In the genomic region with DNA sequence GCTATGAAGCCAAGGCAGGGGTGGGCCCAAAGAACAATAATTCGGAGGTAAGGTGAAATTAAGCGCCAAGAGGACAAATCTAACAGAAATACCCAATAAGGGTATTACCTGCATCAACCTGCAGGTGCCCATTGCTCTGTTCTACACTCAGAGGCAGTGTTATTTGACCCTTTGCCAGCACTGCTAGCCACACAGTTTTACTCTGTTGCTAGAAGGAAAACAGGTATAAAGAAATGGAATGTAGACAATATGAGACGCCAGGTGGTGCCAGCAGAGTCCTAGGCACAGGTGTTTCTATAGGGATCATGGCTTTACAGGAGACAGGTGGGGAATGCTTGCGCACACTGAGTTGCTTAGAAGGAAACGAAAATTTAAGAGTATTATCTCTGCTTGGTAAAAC, we compare ENCODE assay signal across 27 cellular contexts.
"Had no signal": no experiment of that assay in that cellular context is flagged by ENCODE, and none has a peak within 500 bp of the region (broad histone marks: within the 10 kb centered on the region; RNA-seq: fewer than 3 reads in every experiment).

No MANE protein-coding gene starts in this region.

- H3K4me3 ChIP-seq: pancreas, psoas muscle, right lobe of liver, sigmoid colon, stomach, thoracic aorta, thyroid gland, tibial nerve, upper lobe of left lung, vagina had no signal

- H3K27ac ChIP-seq: neutrophil, pancreas, psoas muscle, right lobe of liver, sigmoid colon, stomach, thoracic aorta, thyroid gland, tibial nerve, upper lobe of left lung, vagina had no signal

- H3K36me3 Mint-ChIP-seq: natural killer cell treated with Interleukin-12 subunit alpha and Interleukin-12 subunit beta and Interleukin-15 and Interleukin-18, amount 100 ng/mL, for 72 hours; stimulated activated effector memory CD8-positive, alpha-beta T cell treated with anti-CD3 and anti-CD28 coated beads, Interleukin-12 subunit alpha, Interleukin-12 subunit beta, amount 100 ng/mL, for 72 hours; stimulated activated naive B cell treated with anti-CD40 and anti-IgM and Interleukin-4, amounts not matched to agents 10 μg/mL and 1 μg/mL and 100 μg/mL, for 72 hours had no signal

- H3K27me3 Mint-ChIP-seq: natural killer cell treated with Interleukin-12 subunit alpha and Interleukin-12 subunit beta and Interleukin-15 and Interleukin-18, amount 100 ng/mL, for 72 hours; progenitor cell of endocrine pancreas; stimulated activated naive B cell treated with anti-CD40 and anti-IgM and Interleukin-4, amounts not matched to agents 10 μg/mL and 1 μg/mL and 100 μg/mL, for 72 hours; stimulated activated naive CD8-positive, alpha-beta T cell treated with anti-CD3 and anti-CD28 coated beads, Interleukin-15, Interleukin-2, amounts not matched to agents 100 ng/mL and 50 ng/mL, for 24 hours had no signal

- H3K4me1 Mint-ChIP-seq: nephron progenitor cell; neural crest cell; stimulated activated effector memory CD8-positive, alpha-beta T cell treated with anti-CD3 and anti-CD28 coated beads, Interleukin-12 subunit alpha, Interleukin-12 subunit beta, amount 100 ng/mL, for 72 hours; stimulated activated naive B cell treated with anti-CD40 and anti-IgM and Interleukin-4, amounts not matched to agents 10 μg/mL and 1 μg/mL and 100 μg/mL, for 72 hours had no signal

- H3K27ac Mint-ChIP-seq: natural killer cell treated with Interleukin-12 subunit alpha and Interleukin-12 subunit beta and Interleukin-15 and Interleukin-18, amount 100 ng/mL, for 72 hours; nephron progenitor cell; progenitor cell of endocrine pancreas; stimulated activated effector memory CD8-positive, alpha-beta T cell treated with anti-CD3 and anti-CD28 coated beads, Interleukin-12 subunit alpha, Interleukin-12 subunit beta, amount 100 ng/mL, for 72 hours; stimulated activated naive B cell treated with anti-CD40 and anti-IgM and Interleukin-4, amounts not matched to agents 10 μg/mL and 1 μg/mL and 100 μg/mL, for 72 hours; stimulated activated naive CD8-positive, alpha-beta T cell treated with anti-CD3 and anti-CD28 coated beads, Interleukin-15, Interleukin-2, amounts not matched to agents 100 ng/mL and 50 ng/mL, for 24 hours had no signal

- H3K36me3 ChIP-seq: neutrophil, pancreas, right lobe of liver, sigmoid colon, stomach, thoracic aorta, thyroid gland, tibial nerve, upper lobe of left lung, vagina had no signal

- H3K9me3 Mint-ChIP-seq: nephron progenitor cell, neural crest cell had no signal

- H3K4me1 ChIP-seq: pancreas, psoas muscle, right lobe of liver, sigmoid colon, stomach, thyroid gland, tibial nerve, upper lobe of left lung, vagina had no signal

- H3K4me3 Mint-ChIP-seq: natural killer cell treated with Interleukin-12 subunit alpha and Interleukin-12 subunit beta and Interleukin-15 and Interleukin-18, amount 100 ng/mL, for 72 hours; nephron progenitor cell; neural crest cell; stimulated activated effector memory CD8-positive, alpha-beta T cell treated with anti-CD3 and anti-CD28 coated beads, Interleukin-12 subunit alpha, Interleukin-12 subunit beta, amount 100 ng/mL, for 72 hours; stimulated activated naive B cell treated with anti-CD40 and anti-IgM and Interleukin-4, amounts not matched to agents 10 μg/mL and 1 μg/mL and 100 μg/mL, for 72 hours; stimulated activated naive CD8-positive, alpha-beta T cell treated with anti-CD3 and anti-CD28 coated beads, Interleukin-15, Interleukin-2, amounts not matched to agents 100 ng/mL and 50 ng/mL, for 24 hours had no signal

- H3K27me3 ChIP-seq: neutrophil, pancreas, right lobe of liver, sigmoid colon, stomach, thyroid gland, tibial nerve, upper lobe of left lung, vagina had no signal

- ATAC-seq: natural killer cell treated with Interleukin-12 subunit alpha and Interleukin-12 subunit beta and Interleukin-15 and Interleukin-18, amount 100 ng/mL, for 72 hours; pancreas; psoas muscle; right cardiac atrium; right lobe of liver; stimulated activated effector memory CD8-positive, alpha-beta T cell treated with anti-CD3 and anti-CD28 coated beads, Interleukin-12 subunit alpha, Interleukin-12 subunit beta, amount 100 ng/mL, for 72 hours; stimulated activated naive B cell treated with anti-CD40 and anti-IgM and Interleukin-4, amounts not matched to agents 10 μg/mL and 1 μg/mL and 100 μg/mL, for 72 hours had no signal

- DNase-seq: nephron progenitor cell; nucleus accumbens; pancreas; psoas muscle; right cardiac atrium; right lobe of liver; sigmoid colon; small intestine; stimulated activated CD4-positive, alpha-beta T cell treated with anti-CD3 and anti-CD28 coated beads, Interleukin-15, amount 100 ng/mL, for 24 hours; stimulated activated CD4-positive, alpha-beta T cell treated with anti-CD3 and anti-CD28 coated beads, Interleukin-2, amount 100 ng/mL, for 24 hours; stimulated activated CD4-positive, alpha-beta T cell treated with anti-CD3 and anti-CD28 coated beads, Interleukin-2, amount 100 ng/mL, for 48 hours; stimulated activated CD4-positive, alpha-beta T cell treated with anti-CD3 and anti-CD28 coated beads, Interleukin-4, amount 100 ng/mL, for 24 hours; stimulated activated naive B cell treated with anti-CD40 and anti-IgM and Interleukin-4, amounts not matched to agents 10 μg/mL and 1 μg/mL and 100 μg/mL, for 72 hours; stimulated activated naive CD4-positive, alpha-beta T cell treated with Interleukin-2 at 50 U/mL for 16 hours; stomach; thyroid gland; trophoblast cell; upper lobe of left lung had no signal

- H3K9me3 ChIP-seq: neutrophil, pancreas, psoas muscle, right lobe of liver, sigmoid colon, thoracic aorta, thyroid gland, tibial nerve, upper lobe of left lung, vagina had no signal
